Comparison of ENCODE assay signal across 9 cellular contexts in genomic region chr1:244860078-244860477, GRCh38. TPM values are rescaled to one million over a fixed set of nuclear protein-coding genes. Genes with fewer than 3 reads are reported as not detected.
DNase-seq lines count a peak whose midpoint lies in the region; ATAC-seq, FAIRE-seq and TF ChIP-seq lines count a peak whose summit lies in the region.
"Had no signal": no experiment of that assay in that cellular context is flagged by ENCODE, and none has a peak within 500 bp of the region (broad histone marks: within the 10 kb centered on the region; RNA-seq: fewer than 3 reads in every experiment).

No MANE protein-coding gene starts in this region.

- peaks cover 11% of the 10 kb centered on the region for H3K36me3 ChIP-seq in fibroblast of lung (ENCODE audit: control insufficient read depth, insufficient read depth, low read length)
- H3K36me3 ChIP-seq in skeletal muscle tissue (ENCODE audit: control insufficient read depth in 3 of 3, insufficient read depth in 3 of 3, low read length in 3 of 3): peaks cover 33 to 64% (median 62%) of the 10 kb centered on the region in 3 donors

- CTCF ChIA-PET in activated CD4-positive, alpha-beta T cell treated with anti-CD3 and anti-CD28 coated beads, Interleukin-2, amount 10 ng/mL, durations not matched to agents 7 days and 5 days (lab: Charles Lee): interaction anchor here (1.6 to 7.7 kb wide), 3 partner anchors 11 to 24 kb away, joined by 5 to 76 read pairs (median 8); partner anchors contain the start of gene COX20
- CTCF ChIA-PET in GM10248 (lab: Yijun Ruan, JAX): interaction anchor here (3.0 to 18.3 kb wide), 2 partner anchors 10 to 20 kb away, joined by 19 to 204 read pairs; partner anchors contain the start of gene COX20

- no peak for ATAC-seq in T-helper 17 cell

- peaks cover 83% of the 10 kb centered on the region for H3K79me2 ChIP-seq in fibroblast of lung (ENCODE audit: control insufficient read depth, insufficient read depth, low read length)

- no peaks in the 10 kb centered on the region for H3K27me3 Mint-ChIP-seq in activated CD4-positive, alpha-beta T cell treated with anti-CD3 and anti-CD28 coated beads, Interleukin-2, amount 10 ng/mL, durations not matched to agents 7 days and 5 days
- H3K27me3 Mint-ChIP-seq in T-helper 17 cell: no peaks in the 10 kb centered on the region

- H3K27me3 ChIP-seq in fibroblast of lung (ENCODE audit: control insufficient read depth, insufficient read depth, low read length) (no peaks in the 10 kb centered on the region), skeletal muscle tissue (ENCODE audit: control insufficient read depth in 3 of 3, insufficient read depth in 3 of 3, low read length in 3 of 3) (no peaks in the 10 kb centered on the region)

- H3K9me3 ChIP-seq in T-helper 17 cell (ENCODE audit: control insufficient read depth, low read length, poor library complexity, severe bottlenecking): no peaks in the 10 kb centered on the region
- no peaks in the 10 kb centered on the region for H3K9me3 ChIP-seq in fibroblast of lung (ENCODE audit: control insufficient read depth, insufficient read depth, low read depth, low read length)
- no peaks in the 10 kb centered on the region for H3K9me3 ChIP-seq in skeletal muscle tissue (ENCODE audit: control insufficient read depth in 3 of 3, low read length in 3 of 3)

- peaks cover 6% of the 10 kb centered on the region for H3K4me1 ChIP-seq in fibroblast of lung (ENCODE audit: control insufficient read depth, extremely low read depth, insufficient read depth, low read length)
- H3K4me1 ChIP-seq in skeletal muscle tissue (ENCODE audit: control insufficient read depth in 3 of 3, insufficient read depth in 3 of 3, low read length in 3 of 3): peaks cover 28 to 51% (median 46%) of the 10 kb centered on the region in 3 donors

- no peak for FAIRE-seq in RCC 7860 (lab: Jason Lieb, UNC)

- no peak for TF ChIP-seq CTCF in fibroblast of lung (conservative IDR thresholded peaks at IDR 0.05 in 1 of 2, IDR thresholded peaks at IDR 0.05 in 1 of 2; ENCODE audit: low read depth in 1 of 2, low read length in 2 of 2)
- TF ChIP-seq CTCF in GM10248 (IDR thresholded peaks at IDR 0.05; ENCODE audit: control extremely low read depth, extremely low read depth, low read depth, missing control alignments): no peak

- POLR2A ChIA-PET in activated CD4-positive, alpha-beta T cell treated with anti-CD3 and anti-CD28 coated beads, Interleukin-2, amount 10 ng/mL, durations not matched to agents 7 days and 5 days (lab: Charles Lee): no interaction called here
- POLR2A ChIA-PET in GM10248 (lab: Yijun Ruan, JAX): interaction anchor here (0.6 to 1.3 kb wide), 2 partner anchors 24 to 73 kb away, joined by 4 to 5 read pairs; no protein-coding TSS in a partner anchor

- peaks cover 67% of the 10 kb centered on the region for H3K4me1 Mint-ChIP-seq in activated CD4-positive, alpha-beta T cell treated with anti-CD3 and anti-CD28 coated beads, Interleukin-2, amount 10 ng/mL, durations not matched to agents 7 days and 5 days
- peaks cover 62% of the 10 kb centered on the region for H3K4me1 Mint-ChIP-seq in T-helper 17 cell

- H4K20me1 ChIP-seq in fibroblast of lung (ENCODE audit: control insufficient read depth, extremely low read depth, insufficient read depth, low read length): peaks cover 16% of the 10 kb centered on the region

- H3K4me3 Mint-ChIP-seq in activated CD4-positive, alpha-beta T cell treated with anti-CD3 and anti-CD28 coated beads, Interleukin-2, amount 10 ng/mL, durations not matched to agents 7 days and 5 days: peak overlapping the region; percentile 82
- peak overlapping the region; percentile 80 for H3K4me3 Mint-ChIP-seq in T-helper 17 cell

- no peaks in the 10 kb centered on the region for H3K9me3 Mint-ChIP-seq in activated CD4-positive, alpha-beta T cell treated with anti-CD3 and anti-CD28 coated beads, Interleukin-2, amount 10 ng/mL, durations not matched to agents 7 days and 5 days

- peak overlapping the region; percentile 39 to 93 (median 82) for H3K4me3 ChIP-seq in fibroblast of lung (replicated peaks in 1 of 4; ENCODE audit: control extremely low read depth in 1 of 4, insufficient read depth in 1 of 4, low read depth in 3 of 4, low read length in 4 of 4)
- H3K4me3 ChIP-seq in skeletal muscle tissue (ENCODE audit: low read length in 3 of 3): peak overlapping the region in 2 of 3 donors; percentile 47 to 96

- H3K27ac ChIP-seq in fibroblast of lung (ENCODE audit: insufficient read depth, low read length) (no peak overlapping the region), skeletal muscle tissue (ENCODE audit: low read depth, low read length) (no peak overlapping the region)

- H3K36me3 Mint-ChIP-seq in activated CD4-positive, alpha-beta T cell treated with anti-CD3 and anti-CD28 coated beads, Interleukin-2, amount 10 ng/mL, durations not matched to agents 7 days and 5 days (ENCODE audit: low read depth): peaks cover 78% of the 10 kb centered on the region
- H3K36me3 Mint-ChIP-seq in T-helper 17 cell (ENCODE audit: low read depth): peaks cover 16% of the 10 kb centered on the region

- peak overlapping the region; percentile 96 for H3K4me2 ChIP-seq in fibroblast of lung (ENCODE audit: extremely low read depth, insufficient read depth, low read length)

- no peak for DNase-seq in activated CD4-positive, alpha-beta T cell treated with anti-CD3 and anti-CD28 coated beads, Interleukin-2, amount 10 ng/mL, durations not matched to agents 7 days and 5 days
- no peak for DNase-seq in activated CD4-positive, alpha-beta T cell treated with anti-CD3 and anti-CD28 coated beads for 48 hours
- no peak for DNase-seq in T-helper 17 cell
- no peak for DNase-seq in fibroblast of lung (ENCODE audit: low read depth in 2 of 2)
- no peak for DNase-seq in GM10248 (ENCODE audit: extremely low spot score)
- DNase-seq in RCC 7860 (ENCODE audit: low spot score): no peak
- DNase-seq in stimulated activated CD4-positive, alpha-beta T cell treated with anti-CD3 and anti-CD28 coated beads, Interleukin-12 subunit alpha, Interleukin-12 subunit beta, amount 100 ng/mL, for 4 hours: no peak
- DNase-seq: NCI-H1436 had no signal

- peak overlapping the region; percentile 87 for H3K27ac Mint-ChIP-seq in activated CD4-positive, alpha-beta T cell treated with anti-CD3 and anti-CD28 coated beads, Interleukin-2, amount 10 ng/mL, durations not matched to agents 7 days and 5 days
- peak overlapping the region; percentile 99 for H3K27ac Mint-ChIP-seq in T-helper 17 cell

- no peak overlapping the region for H2AFZ ChIP-seq in fibroblast of lung (ENCODE audit: low read length)

- no peak overlapping the region for H3K9ac ChIP-seq in fibroblast of lung (ENCODE audit: insufficient read depth, low read length)
- peak overlapping the region; percentile 27 to 46 (median 45) for H3K9ac ChIP-seq in skeletal muscle tissue (ENCODE audit: low read depth in 1 of 3, low read length in 3 of 3)

RNA-seq across cellular contexts. Expression of gene HNRNPU, which starts 4.3 kb away (rescaled TPM):
- 100 to 1,000 TPM; 425 to 469 TPM for total RNA-seq in activated CD4-positive, alpha-beta T cell treated with anti-CD3 and anti-CD28 coated beads, Interleukin-2, amount 10 ng/mL, durations not matched to agents 7 days and 5 days
- total RNA-seq in T-helper 17 cell (100 to 1,000 TPM; 440 to 563 TPM), fibroblast of lung (328 and 383 TPM in 2 replicates), skeletal muscle tissue (342 TPM)
- 231 and 330 TPM in 2 replicates for polyA plus RNA-seq in fibroblast of lung
- 307 and 379 TPM in 2 replicates for polyA plus RNA-seq in fibroblast of lung (2012)
- 14.6 and 94.0 TPM in 2 replicates for polyA minus RNA-seq in fibroblast of lung (ENCODE audit: low replicate concordance)

RNA-seq across cellular contexts. Expression of gene COX20, which starts 24.6 kb away (rescaled TPM):
- total RNA-seq in activated CD4-positive, alpha-beta T cell treated with anti-CD3 and anti-CD28 coated beads, Interleukin-2, amount 10 ng/mL, durations not matched to agents 7 days and 5 days: 10 to 100 TPM; 29.8 to 32.9 TPM
- 10 to 100 TPM; 24.4 to 24.8 TPM for total RNA-seq in T-helper 17 cell
- 14.9 and 22.8 TPM in 2 replicates for total RNA-seq in fibroblast of lung
- 51.5 and 51.9 TPM in 2 replicates for polyA plus RNA-seq in fibroblast of lung
- polyA plus RNA-seq in fibroblast of lung (2012): 68.1 and 71.7 TPM in 2 replicates
- 1.1 TPM in 2 replicates for polyA minus RNA-seq in fibroblast of lung (ENCODE audit: low replicate concordance)
- total RNA-seq in skeletal muscle tissue: 10.4 TPM
